ENCODE assay signal across 23 cellular contexts in genomic region chr3:1962531-1963090, GRCh38.
DNase-seq lines count a peak whose midpoint lies in the region; TF ChIP-seq lines count a peak whose summit lies in the region.
"Had no signal": no experiment of that assay in that cellular context is flagged by ENCODE, and none has a peak within 500 bp of the region (broad histone marks: within the 10 kb centered on the region; RNA-seq: fewer than 3 reads in every experiment).

No MANE protein-coding gene starts in this region.

- 73 to 83% (median 79%) methylated on average over 6 of the region's 6 CpGs for WGBS in adrenal gland, 4 donors

- no peaks in the 10 kb centered on the region for H3K9me3 ChIP-seq in adrenal gland (replicated peaks in 1 of 3)
- H3K9me3 ChIP-seq: Caco-2, left ventricle myocardium inferior, suprapubic skin had no signal

- H3K9me3 Mint-ChIP-seq in HFFc6, result peaks cover 74% of the 10 kb centered on the region

- H3K27me3 Mint-ChIP-seq in HFFc6 (ENCODE audit: insufficient read depth), result no peaks in the 10 kb centered on the region
- H3K27me3 Mint-ChIP-seq: activated CD4-positive, alpha-beta memory T cell treated with anti-CD3 and anti-CD28 coated beads, Interleukin-2, amount 10 ng/mL, durations not matched to agents 7 days and 5 days; activated naive CD8-positive, alpha-beta T cell; central memory CD8-positive, alpha-beta T cell; IgD-negative memory B cell; naive B cell had no signal

- H3K4me3 Mint-ChIP-seq in HFFc6, result no peak overlapping the region
- H3K4me3 Mint-ChIP-seq: activated CD4-positive, alpha-beta memory T cell treated with anti-CD3 and anti-CD28 coated beads, Interleukin-2, amount 10 ng/mL, durations not matched to agents 7 days and 5 days; activated naive CD8-positive, alpha-beta T cell; central memory CD8-positive, alpha-beta T cell; IgD-negative memory B cell; naive B cell had no signal

- no peak overlapping the region for H3K27ac ChIP-seq in adrenal gland
- H3K27ac ChIP-seq: left ventricle myocardium inferior, suprapubic skin had no signal

- DNase-seq in DMS53 treated with DMSO at 0.1 percent for 48 hours (lab: John Stamatoyannopoulos, UW; ENCODE audit: unreplicated experiment) (peak; percentile 59), NCI-H1436 treated with DMSO at 0.1 percent for 48 hours (lab: John Stamatoyannopoulos, UW) (peak; percentile 49), NCI-H345 (lab: John Stamatoyannopoulos, UW) (peak; percentile 93), SHP77 treated with DMSO at 0.1 percent for 48 hours (lab: John Stamatoyannopoulos, UW) (peak; percentile 97), adrenal gland (no peak), NCI-H2196 treated with DMSO at 0.1 percent for 48 hours (lab: John Stamatoyannopoulos, UW; ENCODE audit: unreplicated experiment) (no peak), AG08396 (ENCODE audit: low spot score) (no peak), HFFc6 (no peak)
- DNase-seq: activated CD4-positive, alpha-beta memory T cell treated with anti-CD3 and anti-CD28 coated beads, Interleukin-2, amount 10 ng/mL, durations not matched to agents 7 days and 5 days; Caco-2; EL; left ventricle myocardium inferior; naive B cell; NCI-H1694; NCI-H526 treated with DMSO at 0.1 percent for 48 hours; PC-3; SIG-M5 had no signal

- H3K4me1 Mint-ChIP-seq in HFFc6 (ENCODE audit: low read depth), result no peaks in the 10 kb centered on the region
- H3K4me1 Mint-ChIP-seq: activated CD4-positive, alpha-beta memory T cell treated with anti-CD3 and anti-CD28 coated beads, Interleukin-2, amount 10 ng/mL, durations not matched to agents 7 days and 5 days; central memory CD8-positive, alpha-beta T cell; IgD-negative memory B cell; naive B cell had no signal

- H3K4me1 ChIP-seq in adrenal gland (replicated peaks in 1 of 2), result no peaks in the 10 kb centered on the region
- H3K4me1 ChIP-seq: Caco-2, left ventricle myocardium inferior, suprapubic skin had no signal

- H3K36me3 ChIP-seq in adrenal gland (replicated peaks in 1 of 2), result no peaks in the 10 kb centered on the region
- H3K36me3 ChIP-seq: left ventricle myocardium inferior, suprapubic skin had no signal

- intact Hi-C loops in adrenal gland (cut with DNase I), result no loop called here

- no peak overlapping the region for H3K4me3 ChIP-seq in adrenal gland
- H3K4me3 ChIP-seq: left ventricle myocardium inferior, smooth muscle cell, suprapubic skin had no signal

- no peaks in the 10 kb centered on the region for H3K36me3 Mint-ChIP-seq in HFFc6 (ENCODE audit: low read depth)
- H3K36me3 Mint-ChIP-seq: activated naive CD8-positive, alpha-beta T cell; IgD-negative memory B cell; naive B cell had no signal

- H3K27ac Mint-ChIP-seq in HFFc6, result no peak overlapping the region
- H3K27ac Mint-ChIP-seq: activated CD4-positive, alpha-beta memory T cell treated with anti-CD3 and anti-CD28 coated beads, Interleukin-2, amount 10 ng/mL, durations not matched to agents 7 days and 5 days; activated naive CD8-positive, alpha-beta T cell; activated T-helper 2 cell treated with anti-CD3 and anti-CD28 coated beads, Interferon-gamma antibody, Interleukin-2, Interleukin-4, amounts not matched to agents 10 μg/mL and 5 μg/mL and 100 μg/mL, durations not matched to agents 14 hours and 24 hours and 36 hours; IgD-negative memory B cell; naive B cell had no signal

- no peaks in the 10 kb centered on the region for H3K27me3 ChIP-seq in adrenal gland
- H3K27me3 ChIP-seq: suprapubic skin had no signal

- TF ChIP-seq CTCF in adrenal gland (IDR thresholded peaks at IDR 0.05) (no peak), HFFc6 (IDR thresholded peaks at IDR 0.05) (no peak)

- no peak for TF ChIP-seq POLR2A in adrenal gland (IDR thresholded peaks at IDR 0.05)

Comparison
In these comparisons a context has a peak if more than half of its experiments do, and no peak if none do; other contexts are left out.
1. DNase-seq: peak in DMS53 treated with DMSO at 0.1 percent for 48 hours (single experiment), NCI-H1436 treated with DMSO at 0.1 percent for 48 hours (single experiment), NCI-H345 (single experiment) and SHP77 treated with DMSO at 0.1 percent for 48 hours (single experiment); none in adrenal gland (0 of 7), NCI-H2196 treated with DMSO at 0.1 percent for 48 hours (single experiment), AG08396 (single experiment) and HFFc6 (single experiment).